1 cellular context compared by ENCODE assay signal in the genomic region with DNA sequence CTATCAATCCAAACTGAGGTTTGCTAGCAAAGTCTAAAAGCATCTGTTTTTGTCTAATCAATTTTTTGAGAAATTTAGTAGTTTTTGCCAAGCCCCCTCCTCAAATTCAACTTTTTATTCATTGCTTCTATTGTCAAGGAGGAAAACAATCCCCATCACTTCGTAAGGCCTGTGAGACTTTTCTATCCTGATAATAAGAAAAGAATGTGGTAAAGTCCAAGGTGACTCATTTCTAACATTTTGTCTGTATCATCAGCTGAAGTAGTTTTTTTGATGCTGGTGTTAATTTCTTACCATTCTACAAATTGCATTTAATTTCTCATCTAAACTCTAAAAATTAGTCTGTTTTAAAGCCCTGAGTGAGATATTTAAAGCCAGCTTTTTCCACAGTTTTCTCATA.
TF ChIP-seq lines count a peak whose summit lies in the region.

No MANE protein-coding gene starts in this region.

TF ChIP-seq in GM23338, 12 proteins besides CTCF, POLR2A, EP300 and RAD21 (continued from another document):
- TF ChIP-seq, protein P1, sequence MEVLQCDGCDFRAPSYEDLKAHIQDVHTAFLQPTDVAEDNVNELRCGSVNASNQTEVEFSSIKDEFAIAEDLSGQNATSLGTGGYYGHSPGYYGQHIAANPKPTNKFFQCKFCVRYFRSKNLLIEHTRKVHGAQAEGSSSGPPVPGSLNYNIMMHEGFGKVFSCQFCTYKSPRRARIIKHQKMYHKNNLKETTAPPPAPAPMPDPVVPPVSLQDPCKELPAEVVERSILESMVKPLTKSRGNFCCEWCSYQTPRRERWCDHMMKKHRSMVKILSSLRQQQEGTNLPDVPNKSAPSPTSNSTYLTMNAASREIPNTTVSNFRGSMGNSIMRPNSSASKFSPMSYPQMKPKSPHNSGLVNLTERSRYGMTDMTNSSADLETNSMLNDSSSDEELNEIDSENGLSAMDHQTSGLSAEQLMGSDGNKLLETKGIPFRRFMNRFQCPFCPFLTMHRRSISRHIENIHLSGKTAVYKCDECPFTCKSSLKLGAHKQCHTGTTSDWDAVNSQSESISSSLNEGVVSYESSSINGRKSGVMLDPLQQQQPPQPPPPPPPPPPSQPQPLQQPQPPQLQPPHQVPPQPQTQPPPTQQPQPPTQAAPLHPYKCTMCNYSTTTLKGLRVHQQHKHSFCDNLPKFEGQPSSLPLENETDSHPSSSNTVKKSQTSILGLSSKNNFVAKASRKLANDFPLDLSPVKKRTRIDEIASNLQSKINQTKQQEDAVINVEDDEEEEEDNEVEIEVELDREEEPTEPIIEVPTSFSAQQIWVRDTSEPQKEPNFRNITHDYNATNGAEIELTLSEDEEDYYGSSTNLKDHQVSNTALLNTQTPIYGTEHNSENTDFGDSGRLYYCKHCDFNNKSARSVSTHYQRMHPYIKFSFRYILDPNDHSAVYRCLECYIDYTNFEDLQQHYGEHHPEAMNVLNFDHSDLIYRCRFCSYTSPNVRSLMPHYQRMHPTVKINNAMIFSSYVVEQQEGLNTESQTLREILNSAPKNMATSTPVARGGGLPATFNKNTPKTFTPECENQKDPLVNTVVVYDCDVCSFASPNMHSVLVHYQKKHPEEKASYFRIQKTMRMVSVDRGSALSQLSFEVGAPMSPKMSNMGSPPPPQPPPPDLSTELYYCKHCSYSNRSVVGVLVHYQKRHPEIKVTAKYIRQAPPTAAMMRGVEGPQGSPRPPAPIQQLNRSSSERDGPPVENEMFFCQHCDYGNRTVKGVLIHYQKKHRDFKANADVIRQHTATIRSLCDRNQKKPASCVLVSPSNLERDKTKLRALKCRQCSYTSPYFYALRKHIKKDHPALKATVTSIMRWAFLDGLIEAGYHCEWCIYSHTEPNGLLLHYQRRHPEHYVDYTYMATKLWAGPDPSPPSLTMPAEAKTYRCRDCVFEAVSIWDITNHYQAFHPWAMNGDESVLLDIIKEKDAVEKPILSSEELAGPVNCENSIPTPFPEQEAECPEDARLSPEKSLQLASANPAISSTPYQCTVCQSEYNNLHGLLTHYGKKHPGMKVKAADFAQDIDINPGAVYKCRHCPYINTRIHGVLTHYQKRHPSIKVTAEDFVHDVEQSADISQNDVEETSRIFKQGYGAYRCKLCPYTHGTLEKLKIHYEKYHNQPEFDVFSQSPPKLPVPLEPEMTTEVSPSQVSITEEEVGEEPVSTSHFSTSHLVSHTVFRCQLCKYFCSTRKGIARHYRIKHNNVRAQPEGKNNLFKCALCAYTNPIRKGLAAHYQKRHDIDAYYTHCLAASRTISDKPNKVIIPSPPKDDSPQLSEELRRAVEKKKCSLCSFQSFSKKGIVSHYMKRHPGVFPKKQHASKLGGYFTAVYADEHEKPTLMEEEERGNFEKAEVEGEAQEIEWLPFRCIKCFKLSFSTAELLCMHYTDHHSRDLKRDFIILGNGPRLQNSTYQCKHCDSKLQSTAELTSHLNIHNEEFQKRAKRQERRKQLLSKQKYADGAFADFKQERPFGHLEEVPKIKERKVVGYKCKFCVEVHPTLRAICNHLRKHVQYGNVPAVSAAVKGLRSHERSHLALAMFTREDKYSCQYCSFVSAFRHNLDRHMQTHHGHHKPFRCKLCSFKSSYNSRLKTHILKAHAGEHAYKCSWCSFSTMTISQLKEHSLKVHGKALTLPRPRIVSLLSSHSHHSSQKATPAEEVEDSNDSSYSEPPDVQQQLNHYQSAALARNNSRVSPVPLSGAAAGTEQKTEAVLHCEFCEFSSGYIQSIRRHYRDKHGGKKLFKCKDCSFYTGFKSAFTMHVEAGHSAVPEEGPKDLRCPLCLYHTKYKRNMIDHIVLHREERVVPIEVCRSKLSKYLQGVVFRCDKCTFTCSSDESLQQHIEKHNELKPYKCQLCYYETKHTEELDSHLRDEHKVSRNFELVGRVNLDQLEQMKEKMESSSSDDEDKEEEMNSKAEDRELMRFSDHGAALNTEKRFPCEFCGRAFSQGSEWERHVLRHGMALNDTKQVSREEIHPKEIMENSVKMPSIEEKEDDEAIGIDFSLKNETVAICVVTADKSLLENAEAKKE (CRISPR knock-in tag; IDR thresholded peaks at IDR 0.05) = no peak
- TF ChIP-seq EZH2phosphoT487 (IDR thresholded peaks at IDR 0.05; ENCODE audit: unreplicated experiment) = no peak
